ENCODE assay signal across 17 cellular contexts in the genomic region with DNA sequence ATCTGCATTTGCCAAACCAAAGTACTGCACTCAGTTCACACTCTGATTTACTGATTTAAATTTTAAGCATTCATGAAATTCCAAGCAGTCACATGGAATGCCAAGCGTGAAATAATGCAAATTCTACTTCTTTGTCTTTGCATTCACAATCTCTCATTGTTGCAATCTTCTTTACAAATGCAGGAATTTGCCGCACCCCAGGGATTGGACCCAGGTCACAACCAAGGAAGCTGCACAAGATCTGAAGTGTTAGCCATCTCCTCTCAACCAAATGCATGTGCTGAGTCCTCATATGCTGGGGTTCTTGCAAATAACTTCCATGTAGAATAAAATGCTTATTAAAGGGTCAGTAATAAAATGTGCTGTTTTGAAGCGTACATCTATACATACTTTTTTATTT.
"Had no signal": no experiment of that assay in that cellular context is flagged by ENCODE, and none has a peak within 500 bp of the region (broad histone marks: within the 10 kb centered on the region; RNA-seq: fewer than 3 reads in every experiment).

No MANE protein-coding gene starts in this region.

- H3K36me3 ChIP-seq: esophagus squamous epithelium, sigmoid colon, suprapubic skin, upper lobe of left lung had no signal

- DNase-seq: activated CD4-positive, alpha-beta T cell treated with anti-CD3 and anti-CD28 coated beads, Interleukin-2, amount 50 U/mL, for 48 hours; activated CD8-positive, alpha-beta memory T cell treated with anti-CD3 and anti-CD28 coated beads, Interleukin-2, amount 10 ng/mL, durations not matched to agents 7 days and 5 days; activated effector memory CD4-positive, alpha-beta T cell treated with anti-CD3 and anti-CD28 coated beads, Interleukin-2, amount 50 U/mL, for 16 hours; activated T-cell treated with anti-CD3 and anti-CD28 coated beads, Interleukin-2, amount 50 U/mL, for 24 hours; amygdala; cerebellar nuclear complex; esophagus squamous epithelium; foreskin keratinocyte; head of caudate nucleus; left cardiac atrium; mammary epithelial cell; sigmoid colon; stimulated activated CD4-positive, alpha-beta T cell treated with anti-CD3 and anti-CD28 coated beads, Interleukin-4, amount 100 ng/mL, for 1 hour; stimulated activated CD8-positive, alpha-beta memory T cell treated with anti-CD3 and anti-CD28 coated beads, Interleukin-4, amount 100 ng/mL, for 48 hours; stimulated activated naive CD8-positive, alpha-beta T cell treated with anti-CD3 and anti-CD28 coated beads, Interleukin-15, Interleukin-2, amounts not matched to agents 100 U/mL and 50 U/mL, for 24 hours; upper lobe of left lung had no signal

- H3K4me3 ChIP-seq: esophagus squamous epithelium, sigmoid colon, suprapubic skin, upper lobe of left lung had no signal

- H3K27me3 ChIP-seq: foreskin keratinocyte, sigmoid colon, upper lobe of left lung had no signal

- H3K4me1 ChIP-seq: esophagus squamous epithelium, foreskin keratinocyte, suprapubic skin, upper lobe of left lung had no signal

- H3K9me3 ChIP-seq: esophagus squamous epithelium, sigmoid colon, suprapubic skin, upper lobe of left lung had no signal
